ENCODE assay signal across 9 cellular contexts in genomic region chrX:8447367-8447766, GRCh38. TPM values are rescaled to one million over a fixed set of nuclear protein-coding genes. Genes with fewer than 3 reads are reported as not detected.
"Had no signal": no experiment of that assay in that cellular context is flagged by ENCODE, and none has a peak within 500 bp of the region (broad histone marks: within the 10 kb centered on the region; RNA-seq: fewer than 3 reads in every experiment).

No MANE protein-coding gene starts in this region.

- H3K4me3 Mint-ChIP-seq: H9, IgD-negative memory B cell had no signal

- H3K4me1 Mint-ChIP-seq: IgD-negative memory B cell had no signal

- DNase-seq: GM23248, GOT3, H9, HCEC 1CT, KBM-7 had no signal

- H3K27me3 Mint-ChIP-seq: IgD-negative memory B cell had no signal

- H2AFZ ChIP-seq: GM23248 had no signal

- H3K27ac Mint-ChIP-seq: H9, IgD-negative memory B cell had no signal

- H3K27ac ChIP-seq: GM23248, HL-60 had no signal

- FAIRE-seq: H54, HepG2 had no signal

- H3K4me3 ChIP-seq: GM23248 had no signal

- H3K9ac ChIP-seq: GM23248 had no signal

- H3K36me3 Mint-ChIP-seq: IgD-negative memory B cell had no signal

RNA-seq across cellular contexts. Expression of gene VCX3B, which starts 17.3 kb away (rescaled TPM):
- total RNA-seq: GM23248, H9, HepG2 had no signal
- polyA plus RNA-seq: GM23248, HepG2, IgD-negative memory B cell had no signal
